Comparison of ENCODE assay signal across 29 cellular contexts in the genomic region with DNA sequence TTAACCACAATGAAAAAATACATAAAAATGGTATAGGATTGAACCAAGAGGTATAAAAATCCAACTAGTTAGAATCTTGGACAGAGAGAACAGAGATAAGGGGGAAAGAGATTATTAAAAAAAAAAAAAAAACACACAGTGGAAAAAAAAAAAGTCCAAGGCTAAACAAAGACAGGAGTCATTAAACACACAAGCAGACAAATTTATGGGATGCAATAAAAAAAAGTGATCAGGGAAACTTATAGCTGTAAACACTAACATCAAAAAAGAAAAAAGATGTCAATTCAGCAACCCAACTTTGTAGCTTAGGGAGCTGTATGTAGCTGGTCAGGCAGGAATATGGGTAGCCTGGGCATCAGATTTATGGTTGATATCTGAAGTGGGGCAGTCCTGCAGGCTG.
"Had no signal": no experiment of that assay in that cellular context is flagged by ENCODE, and none has a peak within 500 bp of the region (broad histone marks: within the 10 kb centered on the region; RNA-seq: fewer than 3 reads in every experiment).

No MANE protein-coding gene starts in this region.

- H3K4me1 Mint-ChIP-seq: natural killer cell; nephron; neural progenitor cell; stimulated activated effector memory CD8-positive, alpha-beta T cell treated with anti-CD3 and anti-CD28 coated beads, Interleukin-12 subunit alpha, Interleukin-12 subunit beta, amount 100 ng/mL, for 72 hours; stimulated activated naive B cell treated with anti-CD40 and anti-IgM and Interleukin-4, amounts not matched to agents 10 μg/mL and 1 μg/mL and 100 μg/mL, for 72 hours had no signal

- DNase-seq: natural killer cell; occipital lobe; ovary; posterior cingulate gyrus; psoas muscle; right cardiac atrium; right lobe of liver; sigmoid colon; small intestine; stimulated activated CD4-positive, alpha-beta T cell treated with anti-CD3 and anti-CD28 coated beads, Interleukin-15, amount 100 ng/mL, for 24 hours; stimulated activated CD4-positive, alpha-beta T cell treated with anti-CD3 and anti-CD28 coated beads, Interleukin-2, amount 100 ng/mL, for 24 hours; stimulated activated CD4-positive, alpha-beta T cell treated with anti-CD3 and anti-CD28 coated beads, Interleukin-2, amount 100 ng/mL, for 48 hours; stimulated activated CD4-positive, alpha-beta T cell treated with anti-CD3 and anti-CD28 coated beads, Interleukin-4, amount 100 ng/mL, for 24 hours; stimulated activated naive B cell treated with anti-CD40 and anti-IgM and Interleukin-4, amounts not matched to agents 10 μg/mL and 1 μg/mL and 100 μg/mL, for 72 hours; stimulated activated naive CD4-positive, alpha-beta T cell treated with Interleukin-2 at 50 U/mL for 16 hours; stomach; thyroid gland; trophoblast cell; upper lobe of left lung had no signal

- H3K9ac ChIP-seq: neural progenitor cell, parathyroid adenoma had no signal

- FAIRE-seq: small intestine, urothelium cell line had no signal

- H3K27me3 ChIP-seq: neural progenitor cell, ovary, right lobe of liver, sigmoid colon, stomach, thyroid gland, tibial nerve, upper lobe of left lung, vagina had no signal

- H3K4me2 ChIP-seq: neural progenitor cell had no signal

- ATAC-seq: natural killer cell; psoas muscle; right cardiac atrium; right lobe of liver; stimulated activated effector memory CD8-positive, alpha-beta T cell treated with anti-CD3 and anti-CD28 coated beads, Interleukin-12 subunit alpha, Interleukin-12 subunit beta, amount 100 ng/mL, for 72 hours; stimulated activated naive B cell treated with anti-CD40 and anti-IgM and Interleukin-4, amounts not matched to agents 10 μg/mL and 1 μg/mL and 100 μg/mL, for 72 hours had no signal

- H3K4me1 ChIP-seq: neural progenitor cell, parathyroid adenoma, psoas muscle, right lobe of liver, sigmoid colon, stomach, thyroid gland, tibial nerve, upper lobe of left lung, vagina had no signal

- H3K27ac ChIP-seq: neural progenitor cell, ovary, parathyroid adenoma, psoas muscle, right lobe of liver, sigmoid colon, stomach, thoracic aorta, thyroid gland, tibial nerve, upper lobe of left lung, vagina had no signal

- H3K36me3 ChIP-seq: ovary, right lobe of liver, thoracic aorta, thyroid gland, upper lobe of left lung, vagina had no signal

- H3K27me3 Mint-ChIP-seq: progenitor cell of endocrine pancreas had no signal

- H3K4me3 ChIP-seq: neural progenitor cell, ovary, psoas muscle, right lobe of liver, sigmoid colon, stomach, thoracic aorta, thyroid gland, tibial nerve, upper lobe of left lung, vagina had no signal

- H3K79me2 ChIP-seq: parathyroid adenoma had no signal

- H3K9me3 ChIP-seq: ovary, thyroid gland had no signal

- H3K36me3 Mint-ChIP-seq: stimulated activated effector memory CD8-positive, alpha-beta T cell treated with anti-CD3 and anti-CD28 coated beads, Interleukin-12 subunit alpha, Interleukin-12 subunit beta, amount 100 ng/mL, for 72 hours had no signal

- H3K4me3 Mint-ChIP-seq: natural killer cell; nephron; neural progenitor cell; stimulated activated effector memory CD8-positive, alpha-beta T cell treated with anti-CD3 and anti-CD28 coated beads, Interleukin-12 subunit alpha, Interleukin-12 subunit beta, amount 100 ng/mL, for 72 hours; stimulated activated naive B cell treated with anti-CD40 and anti-IgM and Interleukin-4, amounts not matched to agents 10 μg/mL and 1 μg/mL and 100 μg/mL, for 72 hours; stimulated activated naive CD8-positive, alpha-beta T cell treated with anti-CD3 and anti-CD28 coated beads, Interleukin-15, Interleukin-2, amounts not matched to agents 100 ng/mL and 50 ng/mL, for 24 hours had no signal

- H3K27ac Mint-ChIP-seq: natural killer cell; nephron; neural progenitor cell; progenitor cell of endocrine pancreas; stimulated activated effector memory CD8-positive, alpha-beta T cell treated with anti-CD3 and anti-CD28 coated beads, Interleukin-12 subunit alpha, Interleukin-12 subunit beta, amount 100 ng/mL, for 72 hours; stimulated activated naive B cell treated with anti-CD40 and anti-IgM and Interleukin-4, amounts not matched to agents 10 μg/mL and 1 μg/mL and 100 μg/mL, for 72 hours; stimulated activated naive CD8-positive, alpha-beta T cell treated with anti-CD3 and anti-CD28 coated beads, Interleukin-15, Interleukin-2, amounts not matched to agents 100 ng/mL and 50 ng/mL, for 24 hours had no signal

- H2AFZ ChIP-seq: neural progenitor cell, parathyroid adenoma had no signal
